Comparison of ENCODE assay signal across 8 cellular contexts in genomic region chr2:160516547-160517365, GRCh38. TPM values are rescaled to one million over a fixed set of nuclear protein-coding genes. Genes with fewer than 3 reads are reported as not detected.
DNase-seq lines count a peak whose midpoint lies in the region; ATAC-seq, FAIRE-seq and TF ChIP-seq lines count a peak whose summit lies in the region.

No MANE protein-coding gene starts in this region.

- no peaks in the 10 kb centered on the region for H3K36me3 ChIP-seq in A673 (ENCODE audit: insufficient read depth, low read length, poor library complexity, severe bottlenecking)

- no peaks in the 10 kb centered on the region for H3K9me3 ChIP-seq in A673 (ENCODE audit: low read depth, low read length, poor library complexity, severe bottlenecking)

- ATAC-seq in GM18873 (IDR thresholded peaks at IDR 0.05; ENCODE audit: low FRiP score, unreplicated experiment) (peak; percentile 47), HG03565 (IDR thresholded peaks at IDR 0.05; ENCODE audit: unreplicated experiment) (peak; percentile 75), HG03159 (IDR thresholded peaks at IDR 0.05; ENCODE audit: unreplicated experiment) (no peak), GM21447 (IDR thresholded peaks at IDR 0.05; ENCODE audit: unreplicated experiment) (no peak)

- DNase-seq in A673 (ENCODE audit: low spot score), result peak; percentile 50
- DNase-seq in cardiac fibroblast (ENCODE audit: low read depth in 2 of 2), result peak; percentile 29 to 57
- DNase-seq in RPMI8226, result no peak
- DNase-seq in H54 (ENCODE audit: insufficient read length, low spot score), result no peak

- BruUV-seq in A673 (replicated peaks; lab: Mats Ljungman, UMichigan), result no TSS peak

- no peak overlapping the region for H3K27ac ChIP-seq in A673 (ENCODE audit: low read depth, low read length, poor library complexity, severe bottlenecking)

- POLR2A ChIA-PET in A673 (lab: Charles Lee; ENCODE audit: low non-redundant PET), result interaction anchor here (0.6 kb wide), 1 partner anchor 231 kb away, joined by 3 read pairs; no protein-coding TSS in a partner anchor

- peaks cover 4% of the 10 kb centered on the region for H3K4me1 ChIP-seq in A673 (ENCODE audit: insufficient read depth, low read length, poor library complexity, severe bottlenecking)

- intact Hi-C loops in A673 (cut with micrococcal nuclease; ENCODE audit: unreplicated experiment), result no loop called here

- H3K4me3 ChIP-seq in A673 (ENCODE audit: low read depth, low read length, poor library complexity, severe bottlenecking) (no peak overlapping the region), cardiac fibroblast (replicated peaks in 1 of 2; ENCODE audit: low read depth in 2 of 2, low read length in 2 of 2) (no peak overlapping the region)

- CTCF ChIA-PET in A673 (lab: Charles Lee), result no interaction called here

- no peak for TF ChIP-seq POLR2A in H54 (IDR thresholded peaks at IDR 0.05; ENCODE audit: low read depth, low read length)

- H3K27me3 ChIP-seq in A673 (replicated peaks; ENCODE audit: insufficient read depth, low read depth, low read length, poor library complexity), result no peaks in the 10 kb centered on the region

- FAIRE-seq in H54 (lab: Jason Lieb, UNC), result no peak

- TF ChIP-seq CTCF in A673 (conservative IDR thresholded peaks at IDR 0.05; ENCODE audit: low read depth, low read length) (no peak), cardiac fibroblast (IDR thresholded peaks at IDR 0.05; ENCODE audit: low read depth, low read length) (no peak)

RNA-seq across cellular contexts. Expression of gene RBMS1, which starts 23.1 kb away (rescaled TPM):
- 80.5 and 84.9 TPM in 2 replicates for total RNA-seq in A673 (2021)

Comparison
In these comparisons a context has a peak if more than half of its experiments do, and no peak if none do; other contexts are left out.
1. DNase-seq: peak in A673 (single experiment) and cardiac fibroblast (2 of 2); none in RPMI8226 (single experiment) and H54 (single experiment).
2. ATAC-seq: peak in GM18873 (single experiment) and HG03565 (single experiment); none in HG03159 (single experiment) and GM21447 (single experiment).